In genomic region chr9:36738318-36738975, GRCh38 we compare ENCODE assay signal across 16 cellular contexts.
DNase-seq lines count a peak whose midpoint lies in the region; ATAC-seq and TF ChIP-seq lines count a peak whose summit lies in the region.
"Had no signal": no experiment of that assay in that cellular context is flagged by ENCODE, and none has a peak within 500 bp of the region (broad histone marks: within the 10 kb centered on the region; RNA-seq: fewer than 3 reads in every experiment).

No MANE protein-coding gene starts in this region.

- no peaks in the 10 kb centered on the region for H4K20me1 ChIP-seq in GM23338 (replicated peaks; ENCODE audit: insufficient read depth)

- peaks cover 14% of the 10 kb centered on the region for H3K27me3 Mint-ChIP-seq in GM23338 (ENCODE audit: insufficient read depth, low read depth, poor library complexity)

- H3K36me3 Mint-ChIP-seq in GM23338 (ENCODE audit: low read depth): no peaks in the 10 kb centered on the region

- H3K4me1 ChIP-seq in GM23338 (ENCODE audit: insufficient read depth) (peaks cover 15% of the 10 kb centered on the region), RWPE2 (ENCODE audit: insufficient read depth, poor library complexity, severe bottlenecking) (peaks cover 9% of the 10 kb centered on the region)

- H3F3A ChIP-seq in GM23338 (replicated peaks; ENCODE audit: low read depth): 0 out of 2 replicates have a peak, but pooled peaks cover 4% of the 10 kb centered on the region

- no peak overlapping the region for H3K27ac Mint-ChIP-seq in GM23338

- no peaks in the 10 kb centered on the region for H3K9me2 ChIP-seq in GM23338 (ENCODE audit: insufficient read depth)

- H3K36me3 ChIP-seq in GM23338 (ENCODE audit: insufficient read depth) (no peaks in the 10 kb centered on the region), RWPE2 (ENCODE audit: low read depth) (no peaks in the 10 kb centered on the region)
- H3K36me3 ChIP-seq: ovary had no signal

- peak overlapping the region; percentile 80 for H3K4me2 ChIP-seq in GM23338

- no peaks in the 10 kb centered on the region for H3K79me2 ChIP-seq in GM23338 (replicated peaks; ENCODE audit: insufficient read depth)

- peak overlapping the region; percentile 59 for H3K4me3 Mint-ChIP-seq in GM23338

- H3K4me1 Mint-ChIP-seq in GM23338: peaks cover 26% of the 10 kb centered on the region

- no peaks in the 10 kb centered on the region for H3K9me3 ChIP-seq in RWPE2 (ENCODE audit: severe bottlenecking)
- H3K9me3 ChIP-seq: ovary had no signal

- DNase-seq in 8988T (peak; percentile 39), GM23338 (ENCODE audit: low spot score) (no peak), RWPE2 (ENCODE audit: low spot score) (no peak), fibroblast of villous mesenchyme (ENCODE audit: low read depth) (peak; percentile 23), superior temporal gyrus (ENCODE audit: extremely low spot score) (no peak)
- no peak for DNase-seq in stimulated activated CD4-positive, alpha-beta T cell treated with anti-CD3 and anti-CD28 coated beads, Interleukin-4, amount 100 ng/mL, for 24 hours
- DNase-seq: activated effector memory CD4-positive, alpha-beta T cell treated with anti-CD3 and anti-CD28 coated beads, Interleukin-2, amount 50 U/mL, for 16 hours; DMS53; effector CD4-positive, alpha-beta T cell; Karpas-422; left cardiac atrium; NCI-H2029; stimulated activated CD4-positive, alpha-beta T cell treated with anti-CD3 and anti-CD28 coated beads, Interleukin-12 subunit alpha, Interleukin-12 subunit beta, amount 100 ng/mL, for 4 hours had no signal

- no peaks in the 10 kb centered on the region for H3K9me3 Mint-ChIP-seq in GM23338

- no peak; the same call in 2 of the 3 replicates for ATAC-seq in GM23338
- ATAC-seq in RWPE2 (ENCODE audit: low read depth): peak; percentile 98
- ATAC-seq in GM21619 (IDR thresholded peaks at IDR 0.05; ENCODE audit: unreplicated experiment): no peak
- ATAC-seq in GM19395 (IDR thresholded peaks at IDR 0.05; ENCODE audit: unreplicated experiment): no peak

- peak overlapping the region; percentile 98 for H2AFZ ChIP-seq in GM23338

- no peak overlapping the region for H3K27ac ChIP-seq in GM23338 (ENCODE audit: low read depth)
- H3K27ac ChIP-seq in RWPE2 (ENCODE audit: poor library complexity, severe bottlenecking): peak overlapping the region; percentile 36
- H3K27ac ChIP-seq: ovary had no signal

- TF ChIP-seq CTCF in GM23338 (conservative IDR thresholded peaks at IDR 0.05; ENCODE audit: low read depth in 2 of 2) (peak in 1 of 2 experiments; percentile 27; a peak in 1 of 4 replicates), RWPE2 (IDR thresholded peaks at IDR 0.05; ENCODE audit: poor library complexity, severe bottlenecking) (no peak), fibroblast of villous mesenchyme (IDR thresholded peaks at IDR 0.05; ENCODE audit: insufficient read depth, low read depth, low read length) (no peak)

- H3K27me3 ChIP-seq in GM23338 (ENCODE audit: insufficient read depth): peaks cover 20% of the 10 kb centered on the region
- H3K27me3 ChIP-seq in RWPE2 (ENCODE audit: insufficient read depth, poor library complexity, severe bottlenecking): no peaks in the 10 kb centered on the region
- H3K27me3 ChIP-seq: ovary had no signal

- H3K4me3 ChIP-seq in GM23338 (peak overlapping the region; percentile 62; the same call in 1 of the 2 replicates), RWPE2 (ENCODE audit: severe bottlenecking) (no peak overlapping the region), fibroblast of villous mesenchyme (ENCODE audit: low read depth, low read length) (no peak overlapping the region)
- H3K4me3 ChIP-seq: ovary had no signal

TF ChIP-seq in GM23338, 12 proteins besides CTCF, POLR2A, EP300 and RAD21 (continues in another document):
- TF ChIP-seq POLR2AphosphoS5 (IDR thresholded peaks at IDR 0.05; ENCODE audit: low read depth) (no peak), EZH2phosphoT487 (IDR thresholded peaks at IDR 0.05; ENCODE audit: unreplicated experiment) (no peak), JUNB (IDR thresholded peaks at IDR 0.05; ENCODE audit: unreplicated experiment) (no peak), ZNF114 (CRISPR knock-in tag; IDR thresholded peaks at IDR 0.05) (no peak), CREB1 (CRISPR knock-in tag; IDR thresholded peaks at IDR 0.05; ENCODE audit: low read depth) (no peak), ZNF331 (CRISPR knock-in tag; IDR thresholded peaks at IDR 0.05; ENCODE audit: low read depth) (no peak)
- TF ChIP-seq, protein P1, sequence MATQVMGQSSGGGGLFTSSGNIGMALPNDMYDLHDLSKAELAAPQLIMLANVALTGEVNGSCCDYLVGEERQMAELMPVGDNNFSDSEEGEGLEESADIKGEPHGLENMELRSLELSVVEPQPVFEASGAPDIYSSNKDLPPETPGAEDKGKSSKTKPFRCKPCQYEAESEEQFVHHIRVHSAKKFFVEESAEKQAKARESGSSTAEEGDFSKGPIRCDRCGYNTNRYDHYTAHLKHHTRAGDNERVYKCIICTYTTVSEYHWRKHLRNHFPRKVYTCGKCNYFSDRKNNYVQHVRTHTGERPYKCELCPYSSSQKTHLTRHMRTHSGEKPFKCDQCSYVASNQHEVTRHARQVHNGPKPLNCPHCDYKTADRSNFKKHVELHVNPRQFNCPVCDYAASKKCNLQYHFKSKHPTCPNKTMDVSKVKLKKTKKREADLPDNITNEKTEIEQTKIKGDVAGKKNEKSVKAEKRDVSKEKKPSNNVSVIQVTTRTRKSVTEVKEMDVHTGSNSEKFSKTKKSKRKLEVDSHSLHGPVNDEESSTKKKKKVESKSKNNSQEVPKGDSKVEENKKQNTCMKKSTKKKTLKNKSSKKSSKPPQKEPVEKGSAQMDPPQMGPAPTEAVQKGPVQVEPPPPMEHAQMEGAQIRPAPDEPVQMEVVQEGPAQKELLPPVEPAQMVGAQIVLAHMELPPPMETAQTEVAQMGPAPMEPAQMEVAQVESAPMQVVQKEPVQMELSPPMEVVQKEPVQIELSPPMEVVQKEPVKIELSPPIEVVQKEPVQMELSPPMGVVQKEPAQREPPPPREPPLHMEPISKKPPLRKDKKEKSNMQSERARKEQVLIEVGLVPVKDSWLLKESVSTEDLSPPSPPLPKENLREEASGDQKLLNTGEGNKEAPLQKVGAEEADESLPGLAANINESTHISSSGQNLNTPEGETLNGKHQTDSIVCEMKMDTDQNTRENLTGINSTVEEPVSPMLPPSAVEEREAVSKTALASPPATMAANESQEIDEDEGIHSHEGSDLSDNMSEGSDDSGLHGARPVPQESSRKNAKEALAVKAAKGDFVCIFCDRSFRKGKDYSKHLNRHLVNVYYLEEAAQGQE (IDR thresholded peaks at IDR 0.05; ENCODE audit: unreplicated experiment): no peak
- TF ChIP-seq, protein P2, sequence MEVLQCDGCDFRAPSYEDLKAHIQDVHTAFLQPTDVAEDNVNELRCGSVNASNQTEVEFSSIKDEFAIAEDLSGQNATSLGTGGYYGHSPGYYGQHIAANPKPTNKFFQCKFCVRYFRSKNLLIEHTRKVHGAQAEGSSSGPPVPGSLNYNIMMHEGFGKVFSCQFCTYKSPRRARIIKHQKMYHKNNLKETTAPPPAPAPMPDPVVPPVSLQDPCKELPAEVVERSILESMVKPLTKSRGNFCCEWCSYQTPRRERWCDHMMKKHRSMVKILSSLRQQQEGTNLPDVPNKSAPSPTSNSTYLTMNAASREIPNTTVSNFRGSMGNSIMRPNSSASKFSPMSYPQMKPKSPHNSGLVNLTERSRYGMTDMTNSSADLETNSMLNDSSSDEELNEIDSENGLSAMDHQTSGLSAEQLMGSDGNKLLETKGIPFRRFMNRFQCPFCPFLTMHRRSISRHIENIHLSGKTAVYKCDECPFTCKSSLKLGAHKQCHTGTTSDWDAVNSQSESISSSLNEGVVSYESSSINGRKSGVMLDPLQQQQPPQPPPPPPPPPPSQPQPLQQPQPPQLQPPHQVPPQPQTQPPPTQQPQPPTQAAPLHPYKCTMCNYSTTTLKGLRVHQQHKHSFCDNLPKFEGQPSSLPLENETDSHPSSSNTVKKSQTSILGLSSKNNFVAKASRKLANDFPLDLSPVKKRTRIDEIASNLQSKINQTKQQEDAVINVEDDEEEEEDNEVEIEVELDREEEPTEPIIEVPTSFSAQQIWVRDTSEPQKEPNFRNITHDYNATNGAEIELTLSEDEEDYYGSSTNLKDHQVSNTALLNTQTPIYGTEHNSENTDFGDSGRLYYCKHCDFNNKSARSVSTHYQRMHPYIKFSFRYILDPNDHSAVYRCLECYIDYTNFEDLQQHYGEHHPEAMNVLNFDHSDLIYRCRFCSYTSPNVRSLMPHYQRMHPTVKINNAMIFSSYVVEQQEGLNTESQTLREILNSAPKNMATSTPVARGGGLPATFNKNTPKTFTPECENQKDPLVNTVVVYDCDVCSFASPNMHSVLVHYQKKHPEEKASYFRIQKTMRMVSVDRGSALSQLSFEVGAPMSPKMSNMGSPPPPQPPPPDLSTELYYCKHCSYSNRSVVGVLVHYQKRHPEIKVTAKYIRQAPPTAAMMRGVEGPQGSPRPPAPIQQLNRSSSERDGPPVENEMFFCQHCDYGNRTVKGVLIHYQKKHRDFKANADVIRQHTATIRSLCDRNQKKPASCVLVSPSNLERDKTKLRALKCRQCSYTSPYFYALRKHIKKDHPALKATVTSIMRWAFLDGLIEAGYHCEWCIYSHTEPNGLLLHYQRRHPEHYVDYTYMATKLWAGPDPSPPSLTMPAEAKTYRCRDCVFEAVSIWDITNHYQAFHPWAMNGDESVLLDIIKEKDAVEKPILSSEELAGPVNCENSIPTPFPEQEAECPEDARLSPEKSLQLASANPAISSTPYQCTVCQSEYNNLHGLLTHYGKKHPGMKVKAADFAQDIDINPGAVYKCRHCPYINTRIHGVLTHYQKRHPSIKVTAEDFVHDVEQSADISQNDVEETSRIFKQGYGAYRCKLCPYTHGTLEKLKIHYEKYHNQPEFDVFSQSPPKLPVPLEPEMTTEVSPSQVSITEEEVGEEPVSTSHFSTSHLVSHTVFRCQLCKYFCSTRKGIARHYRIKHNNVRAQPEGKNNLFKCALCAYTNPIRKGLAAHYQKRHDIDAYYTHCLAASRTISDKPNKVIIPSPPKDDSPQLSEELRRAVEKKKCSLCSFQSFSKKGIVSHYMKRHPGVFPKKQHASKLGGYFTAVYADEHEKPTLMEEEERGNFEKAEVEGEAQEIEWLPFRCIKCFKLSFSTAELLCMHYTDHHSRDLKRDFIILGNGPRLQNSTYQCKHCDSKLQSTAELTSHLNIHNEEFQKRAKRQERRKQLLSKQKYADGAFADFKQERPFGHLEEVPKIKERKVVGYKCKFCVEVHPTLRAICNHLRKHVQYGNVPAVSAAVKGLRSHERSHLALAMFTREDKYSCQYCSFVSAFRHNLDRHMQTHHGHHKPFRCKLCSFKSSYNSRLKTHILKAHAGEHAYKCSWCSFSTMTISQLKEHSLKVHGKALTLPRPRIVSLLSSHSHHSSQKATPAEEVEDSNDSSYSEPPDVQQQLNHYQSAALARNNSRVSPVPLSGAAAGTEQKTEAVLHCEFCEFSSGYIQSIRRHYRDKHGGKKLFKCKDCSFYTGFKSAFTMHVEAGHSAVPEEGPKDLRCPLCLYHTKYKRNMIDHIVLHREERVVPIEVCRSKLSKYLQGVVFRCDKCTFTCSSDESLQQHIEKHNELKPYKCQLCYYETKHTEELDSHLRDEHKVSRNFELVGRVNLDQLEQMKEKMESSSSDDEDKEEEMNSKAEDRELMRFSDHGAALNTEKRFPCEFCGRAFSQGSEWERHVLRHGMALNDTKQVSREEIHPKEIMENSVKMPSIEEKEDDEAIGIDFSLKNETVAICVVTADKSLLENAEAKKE (CRISPR knock-in tag; IDR thresholded peaks at IDR 0.05): no peak

Comparison
In these comparisons a context has a peak if more than half of its experiments do, and no peak if none do; other contexts are left out.
1. DNase-seq: peak in 8988T (single experiment) and fibroblast of villous mesenchyme (single experiment); none in GM23338 (single experiment), RWPE2 (single experiment), stimulated activated CD4-positive, alpha-beta T cell treated with anti-CD3 and anti-CD28 coated beads, Interleukin-4, amount 100 ng/mL, for 24 hours (single experiment) and superior temporal gyrus (single experiment).